Comparison of ENCODE assay signal across 10 cellular contexts in genomic region chr6:157368359-157369049, GRCh38.
"Had no signal": no experiment of that assay in that cellular context is flagged by ENCODE, and none has a peak within 500 bp of the region (broad histone marks: within the 10 kb centered on the region; RNA-seq: fewer than 3 reads in every experiment).

No MANE protein-coding gene starts in this region.

- H3K4me3 Mint-ChIP-seq: activated CD8-positive, alpha-beta memory T cell treated with anti-CD3 and anti-CD28 coated beads, Interleukin-2, amount 10 ng/mL, durations not matched to agents 7 days and 5 days; neural crest cell; T-helper 1 cell treated with Interleukin-12 subunit alpha and Interleukin-12 subunit beta and Interleukin-4 antibody, amounts not matched to agents 30 μg/mL and 1 μg/mL, for 36 hours; WTC11 had no signal

- H3K27ac Mint-ChIP-seq: activated CD8-positive, alpha-beta memory T cell treated with anti-CD3 and anti-CD28 coated beads, Interleukin-2, amount 10 ng/mL, durations not matched to agents 7 days and 5 days; T-helper 1 cell treated with Interleukin-12 subunit alpha and Interleukin-12 subunit beta and Interleukin-4 antibody, amounts not matched to agents 30 μg/mL and 1 μg/mL, for 36 hours; WTC11 had no signal

- H3K4me3 ChIP-seq: dorsolateral prefrontal cortex, ovary, tibial artery had no signal

- H3K4me1 ChIP-seq: tibial artery had no signal

- DNase-seq: activated CD8-positive, alpha-beta memory T cell treated with anti-CD3 and anti-CD28 coated beads, Interleukin-2, amount 10 ng/mL, durations not matched to agents 7 days and 5 days; dorsolateral prefrontal cortex; hippocampal formation; ovary; stimulated activated CD4-positive, alpha-beta T cell treated with anti-CD3 and anti-CD28 coated beads, Interleukin-4, amount 100 ng/mL, for 24 hours; tibial artery had no signal

- H3K27me3 ChIP-seq: dorsolateral prefrontal cortex, ovary had no signal

- H3K9me3 ChIP-seq: ovary, tibial artery had no signal

- H3K27ac ChIP-seq: dorsolateral prefrontal cortex, ovary, tibial artery had no signal

- H3K36me3 Mint-ChIP-seq: activated CD8-positive, alpha-beta memory T cell treated with anti-CD3 and anti-CD28 coated beads, Interleukin-2, amount 10 ng/mL, durations not matched to agents 7 days and 5 days; WTC11 had no signal

- ATAC-seq: WTC11 had no signal

- H3K4me1 Mint-ChIP-seq: neural crest cell had no signal

- H3K9me3 Mint-ChIP-seq: neural crest cell; T-helper 1 cell treated with Interleukin-12 subunit alpha and Interleukin-12 subunit beta and Interleukin-4 antibody, amounts not matched to agents 30 μg/mL and 1 μg/mL, for 36 hours; WTC11 had no signal

- FAIRE-seq: astrocyte had no signal

- H3K36me3 ChIP-seq: ovary, tibial artery had no signal
